ENCODE assay signal across 8 cellular contexts in the genomic region with DNA sequence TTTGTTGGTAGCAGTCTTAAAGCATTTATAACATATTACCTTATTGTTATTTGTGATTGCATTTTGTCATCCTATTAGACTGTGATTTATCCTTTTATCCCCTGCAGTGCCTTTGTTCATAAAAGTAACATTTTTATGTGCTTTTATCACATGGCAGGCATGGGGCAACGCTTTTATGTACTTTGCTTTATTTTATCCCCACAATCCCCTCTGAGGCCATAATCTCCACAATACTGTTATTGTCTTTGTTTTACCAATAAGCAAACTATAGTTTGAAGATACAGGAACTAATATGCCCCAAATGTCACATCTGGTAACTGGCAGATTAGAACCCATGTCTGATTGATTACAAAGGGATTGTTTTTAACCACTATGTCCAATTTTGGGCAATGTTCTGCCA.
"Had no signal": no experiment of that assay in that cellular context is flagged by ENCODE, and none has a peak within 500 bp of the region (broad histone marks: within the 10 kb centered on the region; RNA-seq: fewer than 3 reads in every experiment).

No MANE protein-coding gene starts in this region.

- DNase-seq: GM23248, GOT3, H7, H9, HCEC 1CT, HFFc6 had no signal

- ATAC-seq: HCT116 had no signal

- H3K4me3 ChIP-seq: GM23248, HAP-1 had no signal

- H3K4me1 ChIP-seq: HAP-1 had no signal

- H2AFZ ChIP-seq: GM23248 had no signal

- H3K4me3 Mint-ChIP-seq: H9, HFFc6 had no signal

- H3K36me3 ChIP-seq: HAP-1 had no signal

- H3K27ac ChIP-seq: GM23248 had no signal

- H3K9me3 Mint-ChIP-seq: H9 had no signal

- H3K27ac Mint-ChIP-seq: H9, HFFc6 had no signal

- H3K9me3 ChIP-seq: HAP-1 had no signal
